Comparison of ENCODE assay signal across 19 cellular contexts in genomic region chr4:88752076-88752463, GRCh38.
"Had no signal": no experiment of that assay in that cellular context is flagged by ENCODE, and none has a peak within 500 bp of the region (broad histone marks: within the 10 kb centered on the region; RNA-seq: fewer than 3 reads in every experiment).

No MANE protein-coding gene starts in this region.

- H3K4me3 Mint-ChIP-seq: activated naive CD8-positive, alpha-beta T cell; activated T-helper 1 cell treated with anti-CD3 and anti-CD28 coated beads, Interleukin-12 subunit alpha, Interleukin-12 subunit beta, Interleukin-2, Interleukin-4 antibody, amounts not matched to agents 30 ng/mL and 10 ng/mL and 1 ng/mL, durations not matched to agents 14 hours and 24 hours and 36 hours; dendritic cell treated with granulocyte-macrophage colony-stimulating factor and Interleukin-4, amounts not matched to agents 40 ng/mL and 50 ng/mL, for 4 days; nephron progenitor cell; type B pancreatic cell had no signal

- H3K4me1 ChIP-seq: left lung had no signal

- H3K27ac Mint-ChIP-seq: activated naive CD8-positive, alpha-beta T cell; activated T-helper 1 cell treated with anti-CD3 and anti-CD28 coated beads, Interleukin-12 subunit alpha, Interleukin-12 subunit beta, Interleukin-2, Interleukin-4 antibody, amounts not matched to agents 30 ng/mL and 10 ng/mL and 1 ng/mL, durations not matched to agents 14 hours and 24 hours and 36 hours; dendritic cell treated with granulocyte-macrophage colony-stimulating factor and Interleukin-4, amounts not matched to agents 40 ng/mL and 50 ng/mL, for 4 days; type B pancreatic cell had no signal

- ATAC-seq: gastroesophageal sphincter; heart left ventricle; stimulated activated naive CD8-positive, alpha-beta T cell treated with anti-CD3 and anti-CD28 coated beads, Interleukin-15, Interleukin-2, amounts not matched to agents 100 U/mL and 50 U/mL, for 24 hours had no signal

- H3K4me1 Mint-ChIP-seq: nephron progenitor cell had no signal

- H3K27ac ChIP-seq: esophagus muscularis mucosa, gastroesophageal sphincter, heart left ventricle, left lung, WERI-Rb-1 had no signal

- H3K9me3 Mint-ChIP-seq: activated T-helper 1 cell treated with anti-CD3 and anti-CD28 coated beads, Interleukin-12 subunit alpha, Interleukin-12 subunit beta, Interleukin-2, Interleukin-4 antibody, amounts not matched to agents 30 ng/mL and 10 ng/mL and 1 ng/mL, durations not matched to agents 14 hours and 24 hours and 36 hours; dendritic cell treated with granulocyte-macrophage colony-stimulating factor and Interleukin-4, amounts not matched to agents 40 ng/mL and 50 ng/mL, for 4 days; nephron progenitor cell; type B pancreatic cell had no signal

- H3K4me3 ChIP-seq: esophagus muscularis mucosa, gastroesophageal sphincter, heart left ventricle, left lung had no signal

- H3K27me3 ChIP-seq: esophagus muscularis mucosa, gastroesophageal sphincter, heart left ventricle, left lung had no signal

- DNase-seq: activated CD4-positive, alpha-beta T cell treated with anti-CD3 and anti-CD28 coated beads, Interleukin-2, amount 50 U/mL, for 48 hours; activated gamma-delta T cell treated with Interleukin-2 at 50 U/mL for 16 hours; amniotic stem cell; effector memory CD4-positive, alpha-beta T cell; heart left ventricle; kidney; left lung; nephron progenitor cell; nucleus accumbens; stimulated activated CD4-positive, alpha-beta T cell treated with anti-CD3 and anti-CD28 coated beads, Interleukin-12 subunit alpha, Interleukin-12 subunit beta, amount 100 ng/mL, for 4 hours; stimulated activated CD4-positive, alpha-beta T cell treated with anti-CD3 and anti-CD28 coated beads, Interleukin-2, amount 100 ng/mL, for 24 hours; stimulated activated naive CD8-positive, alpha-beta T cell treated with anti-CD3 and anti-CD28 coated beads, Interleukin-15, Interleukin-2, amounts not matched to agents 100 U/mL and 50 U/mL, for 24 hours had no signal

- H3K27me3 Mint-ChIP-seq: dendritic cell treated with granulocyte-macrophage colony-stimulating factor and Interleukin-4, amounts not matched to agents 40 ng/mL and 50 ng/mL, for 4 days; type B pancreatic cell had no signal

- H3K9me3 ChIP-seq: esophagus muscularis mucosa, gastroesophageal sphincter, heart left ventricle, left lung had no signal
